ENCODE assay signal across 17 cellular contexts in the genomic region with DNA sequence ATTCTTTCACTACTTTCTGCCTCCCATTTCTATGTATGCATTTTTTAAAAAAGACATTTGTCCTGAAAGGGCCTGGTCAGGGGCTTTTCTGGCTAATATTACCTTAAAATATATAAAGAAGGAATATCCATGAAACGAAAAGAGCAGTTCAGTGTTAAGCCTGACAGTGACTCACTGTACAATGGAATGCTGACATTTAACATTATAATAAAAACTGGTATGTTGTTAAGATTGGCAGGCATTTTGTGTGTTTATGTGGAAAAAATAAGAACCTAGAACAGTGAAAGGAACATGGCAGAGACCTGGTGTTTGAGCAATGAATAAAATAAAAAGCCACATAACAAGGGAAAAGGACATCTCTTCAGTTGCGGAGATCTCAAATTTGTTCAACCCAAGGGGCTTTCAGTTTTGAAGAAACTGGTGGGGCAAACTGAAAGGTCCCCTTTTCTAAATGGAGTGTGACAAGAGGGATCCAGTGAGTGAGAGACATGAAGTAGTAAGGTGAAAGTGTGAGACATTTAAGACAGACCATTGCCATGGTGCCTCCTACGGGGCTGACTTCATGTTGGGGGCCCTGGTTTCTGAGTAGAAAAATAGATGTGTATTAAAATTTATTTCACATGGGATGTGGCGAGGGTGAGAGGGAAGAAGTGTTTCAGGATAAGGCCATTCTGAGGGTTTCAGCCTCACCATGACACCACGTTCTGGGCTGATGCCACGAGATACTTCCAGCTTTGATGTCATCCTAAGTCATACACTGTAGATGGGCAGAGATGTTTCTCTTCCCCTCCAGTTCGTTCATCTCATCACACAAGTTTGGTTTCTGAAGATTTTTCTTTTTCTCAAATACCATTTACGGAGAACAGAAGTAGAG.
DNase-seq lines count a peak whose midpoint lies in the region; ATAC-seq and TF ChIP-seq lines count a peak whose summit lies in the region.
"Had no signal": no experiment of that assay in that cellular context is flagged by ENCODE, and none has a peak within 500 bp of the region (broad histone marks: within the 10 kb centered on the region; RNA-seq: fewer than 3 reads in every experiment).

No MANE protein-coding gene starts in this region.

- H3K27ac ChIP-seq in heart left ventricle (no peak overlapping the region), transverse colon (no peak overlapping the region)
- H3K27ac ChIP-seq: SK-N-MC had no signal

- H3K9me3 Mint-ChIP-seq in immature natural killer cell = no peaks in the 10 kb centered on the region
- H3K9me3 Mint-ChIP-seq: activated naive CD4-positive, alpha-beta T cell treated with anti-CD3 and anti-CD28 coated beads, Interleukin-2, amount 50 U/mL, for 72 hours had no signal

- peaks cover 4 to 7% (median 6%) of the 10 kb centered on the region in 3 donors for H3K27me3 Mint-ChIP-seq in immature natural killer cell (ENCODE audit: low read depth in 3 of 3)

- peaks cover 0 to 30% (median 0%) of the 10 kb centered on the region in 12 donors for H3K4me1 ChIP-seq in heart left ventricle
- peaks cover 5 to 19% (median 15%) of the 10 kb centered on the region in 4 donors for H3K4me1 ChIP-seq in transverse colon

- H3K27me3 ChIP-seq in heart left ventricle = no peaks in the 10 kb centered on the region
- H3K27me3 ChIP-seq in transverse colon = no peaks in the 10 kb centered on the region

- WGBS in heart left ventricle, 4 donors = 92 to 95% (median 94%) methylated on average over 8 of the region's 8 CpGs
- WGBS in transverse colon (ENCODE audit: low coverage in 1 of 2), 2 donors = 84 to 88% methylated on average over 5 to 8 of the region's 8 CpGs

- no peak for TF ChIP-seq EP300 in transverse colon (IDR thresholded peaks at IDR 0.05; ENCODE audit: low read depth)

- intact Hi-C loops in left colon (cut with DNase I, micrococcal nuclease) = no loop called here
- intact Hi-C loops in heart left ventricle (cut with DNase I) = no loop called here
- intact Hi-C loops in transverse colon (cut with DNase I; ENCODE audit: low total_unique reads) = no loop called here

- no peak for TF ChIP-seq POLR2A in heart left ventricle (IDR thresholded peaks at IDR 0.05)
- TF ChIP-seq POLR2A in transverse colon (IDR thresholded peaks at IDR 0.05) = no peak

- ATAC-seq in left colon (no peak), heart left ventricle (no peak)
- ATAC-seq: activated naive CD4-positive, alpha-beta T cell treated with anti-CD3 and anti-CD28 coated beads, Interleukin-2, amount 50 U/mL, for 72 hours had no signal

- in situ Hi-C loops in transverse colon (cut with MboI; ENCODE audit: low pct_ligation_motif_present in 1 of 4, low pct_unique_long_range_greater_than_20kb in 1 of 4, low sequenced_read_pairs in 3 of 4) = no loop called here

- peaks cover 53 to 78% of the 10 kb centered on the region in 2 donors for H3K4me1 Mint-ChIP-seq in immature natural killer cell

- H3K4me3 ChIP-seq in heart left ventricle (no peak overlapping the region), transverse colon (no peak overlapping the region)
- H3K4me3 ChIP-seq: SK-N-MC had no signal

- no peak for TF ChIP-seq CTCF in heart left ventricle (IDR thresholded peaks at IDR 0.05)
- TF ChIP-seq CTCF in transverse colon (IDR thresholded peaks at IDR 0.05) = no peak

- H3K27ac Mint-ChIP-seq in immature natural killer cell = peak overlapping the region; percentile 37 to 73 (median 56)
- H3K27ac Mint-ChIP-seq: activated naive CD4-positive, alpha-beta T cell treated with anti-CD3 and anti-CD28 coated beads, Interleukin-2, amount 50 U/mL, for 72 hours had no signal

- no peak overlapping the region for H3K4me3 Mint-ChIP-seq in immature natural killer cell

- H3K36me3 ChIP-seq in heart left ventricle (peaks cover 0 to 13% (median 3%) of the 10 kb centered on the region in 9 donors), transverse colon (peaks cover 0 to 4% (median 0%) of the 10 kb centered on the region in 4 donors)

- peaks cover 5 to 12% (median 8%) of the 10 kb centered on the region in 3 donors for H3K36me3 Mint-ChIP-seq in immature natural killer cell

- DNase-seq in stimulated activated CD4-positive, alpha-beta T cell treated with anti-CD3 and anti-CD28 coated beads, Interleukin-15, amount 100 ng/mL, for 24 hours = peak; percentile 14
- DNase-seq in stimulated activated CD4-positive, alpha-beta T cell treated with anti-CD3 and anti-CD28 coated beads, Interleukin-2, amount 100 ng/mL, for 48 hours = no peak
- DNase-seq in amniotic epithelial cell (ENCODE audit: low read depth) (peak; percentile 37), immature natural killer cell (no peak), NCI-H2107 (lab: John Stamatoyannopoulos, UW) (no peak), left colon (no peak), heart left ventricle (no peak), transverse colon (no peak)
- DNase-seq: activated CD4-positive, alpha-beta T cell treated with anti-CD3 and anti-CD28 coated beads, Interleukin-2, amount 50 U/mL, for 1 hour; AML-193; effector CD4-positive, alpha-beta T cell; GDM1; hippocampal formation; NCI-H146; posterior cingulate gyrus had no signal

- H3K9me3 ChIP-seq in heart left ventricle (no peaks in the 10 kb centered on the region), transverse colon (no peaks in the 10 kb centered on the region)

Comparison
In these comparisons a context has a peak if more than half of its experiments do, and no peak if none do; other contexts are left out.
1. DNase-seq: peak in stimulated activated CD4-positive, alpha-beta T cell treated with anti-CD3 and anti-CD28 coated beads, Interleukin-15, amount 100 ng/mL, for 24 hours (single experiment) and amniotic epithelial cell (single experiment); none in stimulated activated CD4-positive, alpha-beta T cell treated with anti-CD3 and anti-CD28 coated beads, Interleukin-2, amount 100 ng/mL, for 48 hours (0 of 2), immature natural killer cell (0 of 3), NCI-H2107 (single experiment), left colon (0 of 2), heart left ventricle (0 of 5) and transverse colon (single experiment).